In the genomic region with DNA sequence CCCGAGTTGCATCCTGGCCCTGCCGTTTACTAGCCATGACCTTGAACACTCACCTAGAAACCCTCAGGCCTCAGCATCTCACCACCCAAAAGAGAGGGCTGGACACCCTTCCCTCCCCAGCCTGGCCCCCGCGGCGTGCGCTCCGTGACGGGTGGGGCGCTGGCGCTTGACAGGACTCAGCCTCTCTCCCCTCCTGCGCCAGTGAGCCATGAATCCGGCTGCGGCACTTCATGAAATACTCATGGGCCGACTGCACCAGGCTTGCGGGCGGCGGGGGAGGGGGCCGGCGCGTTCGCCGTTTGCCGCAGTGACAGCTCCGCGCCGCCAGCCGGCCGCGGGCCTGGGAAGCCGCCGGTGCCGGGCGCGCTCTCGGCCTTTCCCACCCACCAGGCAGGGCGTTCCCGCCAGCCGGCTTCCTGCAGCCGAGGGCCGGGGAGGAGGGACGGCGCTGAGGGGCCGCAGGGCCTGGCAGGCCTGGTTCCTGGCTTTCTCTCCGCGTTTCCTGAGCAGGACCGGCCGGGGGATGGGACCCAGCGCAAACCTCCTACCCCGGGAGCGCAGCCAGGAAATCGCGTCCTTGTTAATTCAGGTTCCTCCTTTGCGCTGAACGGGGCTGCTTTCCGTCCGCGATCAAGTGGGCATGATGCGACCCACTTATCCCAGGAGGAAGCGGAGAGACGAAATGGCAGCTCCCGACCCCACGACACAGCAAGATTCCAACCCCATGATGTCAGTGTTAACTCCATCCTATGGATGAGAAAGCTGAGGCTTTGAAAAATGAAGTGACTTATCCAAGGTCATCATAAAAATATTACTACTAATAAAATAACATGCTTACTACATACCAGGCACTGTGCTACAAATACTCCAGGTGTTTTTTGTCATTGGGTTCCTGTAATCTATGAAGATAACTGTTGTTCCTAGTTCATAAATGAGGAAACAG, we compare ENCODE assay signal across 1 cellular context.
TF ChIP-seq lines count a peak whose summit lies in the region.

No MANE protein-coding gene starts in this region.

TF ChIP-seq in HepG2, 621 proteins besides CTCF, POLR2A, EP300 and RAD21 (continued from another document and continues in another):
- TF ChIP-seq ZNF616 (CRISPR knock-in tag; IDR thresholded peaks at IDR 0.05; ENCODE audit: low read depth), result no peak
- TF ChIP-seq, protein P1, sequence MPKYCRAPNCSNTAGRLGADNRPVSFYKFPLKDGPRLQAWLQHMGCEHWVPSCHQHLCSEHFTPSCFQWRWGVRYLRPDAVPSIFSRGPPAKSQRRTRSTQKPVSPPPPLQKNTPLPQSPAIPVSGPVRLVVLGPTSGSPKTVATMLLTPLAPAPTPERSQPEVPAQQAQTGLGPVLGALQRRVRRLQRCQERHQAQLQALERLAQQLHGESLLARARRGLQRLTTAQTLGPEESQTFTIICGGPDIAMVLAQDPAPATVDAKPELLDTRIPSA (CRISPR knock-in tag; IDR thresholded peaks at IDR 0.05; ENCODE audit: borderline replicate concordance), result no peak
- no peak for TF ChIP-seq ZNF570 (CRISPR knock-in tag; IDR thresholded peaks at IDR 0.05; ENCODE audit: borderline replicate concordance)
- TF ChIP-seq GTF3A (CRISPR knock-in tag; conservative IDR thresholded peaks at IDR 0.05), result no peak
- TF ChIP-seq, protein P2, sequence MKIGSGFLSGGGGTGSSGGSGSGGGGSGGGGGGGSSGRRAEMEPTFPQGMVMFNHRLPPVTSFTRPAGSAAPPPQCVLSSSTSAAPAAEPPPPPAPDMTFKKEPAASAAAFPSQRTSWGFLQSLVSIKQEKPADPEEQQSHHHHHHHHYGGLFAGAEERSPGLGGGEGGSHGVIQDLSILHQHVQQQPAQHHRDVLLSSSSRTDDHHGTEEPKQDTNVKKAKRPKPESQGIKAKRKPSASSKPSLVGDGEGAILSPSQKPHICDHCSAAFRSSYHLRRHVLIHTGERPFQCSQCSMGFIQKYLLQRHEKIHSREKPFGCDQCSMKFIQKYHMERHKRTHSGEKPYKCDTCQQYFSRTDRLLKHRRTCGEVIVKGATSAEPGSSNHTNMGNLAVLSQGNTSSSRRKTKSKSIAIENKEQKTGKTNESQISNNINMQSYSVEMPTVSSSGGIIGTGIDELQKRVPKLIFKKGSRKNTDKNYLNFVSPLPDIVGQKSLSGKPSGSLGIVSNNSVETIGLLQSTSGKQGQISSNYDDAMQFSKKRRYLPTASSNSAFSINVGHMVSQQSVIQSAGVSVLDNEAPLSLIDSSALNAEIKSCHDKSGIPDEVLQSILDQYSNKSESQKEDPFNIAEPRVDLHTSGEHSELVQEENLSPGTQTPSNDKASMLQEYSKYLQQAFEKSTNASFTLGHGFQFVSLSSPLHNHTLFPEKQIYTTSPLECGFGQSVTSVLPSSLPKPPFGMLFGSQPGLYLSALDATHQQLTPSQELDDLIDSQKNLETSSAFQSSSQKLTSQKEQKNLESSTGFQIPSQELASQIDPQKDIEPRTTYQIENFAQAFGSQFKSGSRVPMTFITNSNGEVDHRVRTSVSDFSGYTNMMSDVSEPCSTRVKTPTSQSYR (CRISPR knock-in tag; IDR thresholded peaks at IDR 0.05; ENCODE audit: borderline replicate concordance), result peak; percentile 43; the same call in 1 of the 2 replicates
- TF ChIP-seq SSRP1 (CRISPR knock-in tag; IDR thresholded peaks at IDR 0.05), result no peak
- TF ChIP-seq, protein P3, sequence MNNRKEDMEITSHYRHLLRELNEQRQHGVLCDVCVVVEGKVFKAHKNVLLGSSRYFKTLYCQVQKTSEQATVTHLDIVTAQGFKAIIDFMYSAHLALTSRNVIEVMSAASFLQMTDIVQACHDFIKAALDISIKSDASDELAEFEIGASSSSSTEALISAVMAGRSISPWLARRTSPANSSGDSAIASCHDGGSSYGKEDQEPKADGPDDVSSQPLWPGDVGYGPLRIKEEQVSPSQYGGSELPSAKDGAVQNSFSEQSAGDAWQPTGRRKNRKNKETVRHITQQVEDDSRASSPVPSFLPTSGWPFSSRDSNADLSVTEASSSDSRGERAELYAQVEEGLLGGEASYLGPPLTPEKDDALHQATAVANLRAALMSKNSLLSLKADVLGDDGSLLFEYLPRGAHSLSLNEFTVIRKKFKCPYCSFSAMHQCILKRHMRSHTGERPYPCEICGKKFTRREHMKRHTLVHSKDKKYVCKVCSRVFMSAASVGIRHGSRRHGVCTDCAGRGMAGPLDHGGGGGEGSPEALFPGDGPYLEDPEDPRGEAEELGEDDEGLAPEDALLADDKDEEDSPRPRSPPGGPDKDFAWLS (CRISPR knock-in tag; IDR thresholded peaks at IDR 0.05; ENCODE audit: borderline replicate concordance), result no peak
- no peak for TF ChIP-seq ZFP36 (IDR thresholded peaks at IDR 0.05; ENCODE audit: borderline replicate concordance, low read depth, low read length, partially characterized antibody)
- TF ChIP-seq KLF9 (CRISPR knock-in tag; IDR thresholded peaks at IDR 0.05; ENCODE audit: low read depth), result no peak
- TF ChIP-seq U2AF1 (optimal IDR thresholded peaks at IDR 0.05; ENCODE audit: low read depth, low read length), result no peak
- TF ChIP-seq HOXD1 (CRISPR knock-in tag; IDR thresholded peaks at IDR 0.05), result no peak
- 0 out of 2 replicates have a peak, but pooled peaks have one; percentile 23 for TF ChIP-seq ZNF607 (CRISPR knock-in tag; IDR thresholded peaks at IDR 0.05; ENCODE audit: borderline replicate concordance)
- TF ChIP-seq MXD4 (CRISPR knock-in tag; IDR thresholded peaks at IDR 0.05), result no peak
- TF ChIP-seq, protein P4, sequence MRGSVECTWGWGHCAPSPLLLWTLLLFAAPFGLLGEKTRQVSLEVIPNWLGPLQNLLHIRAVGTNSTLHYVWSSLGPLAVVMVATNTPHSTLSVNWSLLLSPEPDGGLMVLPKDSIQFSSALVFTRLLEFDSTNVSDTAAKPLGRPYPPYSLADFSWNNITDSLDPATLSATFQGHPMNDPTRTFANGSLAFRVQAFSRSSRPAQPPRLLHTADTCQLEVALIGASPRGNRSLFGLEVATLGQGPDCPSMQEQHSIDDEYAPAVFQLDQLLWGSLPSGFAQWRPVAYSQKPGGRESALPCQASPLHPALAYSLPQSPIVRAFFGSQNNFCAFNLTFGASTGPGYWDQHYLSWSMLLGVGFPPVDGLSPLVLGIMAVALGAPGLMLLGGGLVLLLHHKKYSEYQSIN (CRISPR knock-in tag; IDR thresholded peaks at IDR 0.05; ENCODE audit: borderline replicate concordance), result no peak
- TF ChIP-seq STAG1 (CRISPR knock-in tag; IDR thresholded peaks at IDR 0.05), result no peak; the same call in 1 of the 2 replicates
- TF ChIP-seq, protein P5, sequence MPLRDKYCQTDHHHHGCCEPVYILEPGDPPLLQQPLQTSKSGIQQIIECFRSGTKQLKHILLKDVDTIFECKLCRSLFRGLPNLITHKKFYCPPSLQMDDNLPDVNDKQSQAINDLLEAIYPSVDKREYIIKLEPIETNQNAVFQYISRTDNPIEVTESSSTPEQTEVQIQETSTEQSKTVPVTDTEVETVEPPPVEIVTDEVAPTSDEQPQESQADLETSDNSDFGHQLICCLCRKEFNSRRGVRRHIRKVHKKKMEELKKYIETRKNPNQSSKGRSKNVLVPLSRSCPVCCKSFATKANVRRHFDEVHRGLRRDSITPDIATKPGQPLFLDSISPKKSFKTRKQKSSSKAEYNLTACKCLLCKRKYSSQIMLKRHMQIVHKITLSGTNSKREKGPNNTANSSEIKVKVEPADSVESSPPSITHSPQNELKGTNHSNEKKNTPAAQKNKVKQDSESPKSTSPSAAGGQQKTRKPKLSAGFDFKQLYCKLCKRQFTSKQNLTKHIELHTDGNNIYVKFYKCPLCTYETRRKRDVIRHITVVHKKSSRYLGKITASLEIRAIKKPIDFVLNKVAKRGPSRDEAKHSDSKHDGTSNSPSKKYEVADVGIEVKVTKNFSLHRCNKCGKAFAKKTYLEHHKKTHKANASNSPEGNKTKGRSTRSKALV (CRISPR knock-in tag; IDR thresholded peaks at IDR 0.05), result peak; percentile 80; the same call in 1 of the 2 replicates
- TF ChIP-seq, protein P6, sequence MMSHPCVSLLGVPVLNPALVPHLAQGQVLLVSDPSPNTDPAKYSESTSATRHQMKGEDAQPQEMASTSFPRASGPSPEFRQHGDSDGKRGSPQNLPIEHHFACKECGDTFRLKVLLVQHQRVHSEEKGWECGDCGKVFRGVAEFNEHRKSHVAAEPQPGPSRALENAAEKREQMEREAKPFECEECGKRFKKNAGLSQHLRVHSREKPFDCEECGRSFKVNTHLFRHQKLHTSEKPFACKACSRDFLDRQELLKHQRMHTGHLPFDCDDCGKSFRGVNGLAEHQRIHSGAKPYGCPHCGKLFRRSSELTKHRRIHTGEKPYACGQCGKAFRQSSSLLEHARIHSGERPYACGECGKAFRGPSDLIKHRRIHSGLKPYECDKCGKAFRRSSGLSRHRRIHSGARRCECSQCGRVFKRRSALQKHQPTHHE (CRISPR knock-in tag; IDR thresholded peaks at IDR 0.05; ENCODE audit: borderline replicate concordance), result no peak
- TF ChIP-seq, protein P7, sequence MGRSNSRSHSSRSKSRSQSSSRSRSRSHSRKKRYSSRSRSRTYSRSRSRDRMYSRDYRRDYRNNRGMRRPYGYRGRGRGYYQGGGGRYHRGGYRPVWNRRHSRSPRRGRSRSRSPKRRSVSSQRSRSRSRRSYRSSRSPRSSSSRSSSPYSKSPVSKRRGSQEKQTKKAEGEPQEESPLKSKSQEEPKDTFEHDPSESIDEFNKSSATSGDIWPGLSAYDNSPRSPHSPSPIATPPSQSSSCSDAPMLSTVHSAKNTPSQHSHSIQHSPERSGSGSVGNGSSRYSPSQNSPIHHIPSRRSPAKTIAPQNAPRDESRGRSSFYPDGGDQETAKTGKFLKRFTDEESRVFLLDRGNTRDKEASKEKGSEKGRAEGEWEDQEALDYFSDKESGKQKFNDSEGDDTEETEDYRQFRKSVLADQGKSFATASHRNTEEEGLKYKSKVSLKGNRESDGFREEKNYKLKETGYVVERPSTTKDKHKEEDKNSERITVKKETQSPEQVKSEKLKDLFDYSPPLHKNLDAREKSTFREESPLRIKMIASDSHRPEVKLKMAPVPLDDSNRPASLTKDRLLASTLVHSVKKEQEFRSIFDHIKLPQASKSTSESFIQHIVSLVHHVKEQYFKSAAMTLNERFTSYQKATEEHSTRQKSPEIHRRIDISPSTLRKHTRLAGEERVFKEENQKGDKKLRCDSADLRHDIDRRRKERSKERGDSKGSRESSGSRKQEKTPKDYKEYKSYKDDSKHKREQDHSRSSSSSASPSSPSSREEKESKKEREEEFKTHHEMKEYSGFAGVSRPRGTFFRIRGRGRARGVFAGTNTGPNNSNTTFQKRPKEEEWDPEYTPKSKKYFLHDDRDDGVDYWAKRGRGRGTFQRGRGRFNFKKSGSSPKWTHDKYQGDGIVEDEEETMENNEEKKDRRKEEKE (IDR thresholded peaks at IDR 0.05), result no peak
- no peak for TF ChIP-seq ZKSCAN8 (CRISPR knock-in tag; IDR thresholded peaks at IDR 0.05; ENCODE audit: borderline replicate concordance)
- peak; percentile 30; the same call in 1 of the 2 replicates for TF ChIP-seq ZNF790 (CRISPR knock-in tag; IDR thresholded peaks at IDR 0.05; ENCODE audit: borderline replicate concordance)
- no peak for TF ChIP-seq TP53 (CRISPR knock-in tag; conservative IDR thresholded peaks at IDR 0.05)
- no peak for TF ChIP-seq ZNF253 (CRISPR knock-in tag; IDR thresholded peaks at IDR 0.05; ENCODE audit: borderline replicate concordance)
- TF ChIP-seq EEA1 (CRISPR knock-in tag; IDR thresholded peaks at IDR 0.05; ENCODE audit: borderline replicate concordance), result peak; percentile 69; the same call in 1 of the 2 replicates
- TF ChIP-seq CBFB (CRISPR knock-in tag; IDR thresholded peaks at IDR 0.05), result no peak
- no peak for TF ChIP-seq PHF21A (CRISPR knock-in tag; IDR thresholded peaks at IDR 0.05)
- TF ChIP-seq CREM (IDR thresholded peaks at IDR 0.05), result no peak
- TF ChIP-seq CREM (CRISPR knock-in tag; IDR thresholded peaks at IDR 0.05), result no peak
- no peak for TF ChIP-seq HNF4G (IDR thresholded peaks at IDR 0.05; ENCODE audit: borderline replicate concordance, low read depth, low read length)
- TF ChIP-seq HNF4G (CRISPR knock-in tag; IDR thresholded peaks at IDR 0.05; ENCODE audit: borderline replicate concordance, low read depth), result no peak
- no peak for TF ChIP-seq FOSL1 (CRISPR knock-in tag; IDR thresholded peaks at IDR 0.05; ENCODE audit: borderline replicate concordance)
- TF ChIP-seq KLF15 (CRISPR knock-in tag; IDR thresholded peaks at IDR 0.05; ENCODE audit: borderline replicate concordance), result no peak
- TF ChIP-seq, protein P8, sequence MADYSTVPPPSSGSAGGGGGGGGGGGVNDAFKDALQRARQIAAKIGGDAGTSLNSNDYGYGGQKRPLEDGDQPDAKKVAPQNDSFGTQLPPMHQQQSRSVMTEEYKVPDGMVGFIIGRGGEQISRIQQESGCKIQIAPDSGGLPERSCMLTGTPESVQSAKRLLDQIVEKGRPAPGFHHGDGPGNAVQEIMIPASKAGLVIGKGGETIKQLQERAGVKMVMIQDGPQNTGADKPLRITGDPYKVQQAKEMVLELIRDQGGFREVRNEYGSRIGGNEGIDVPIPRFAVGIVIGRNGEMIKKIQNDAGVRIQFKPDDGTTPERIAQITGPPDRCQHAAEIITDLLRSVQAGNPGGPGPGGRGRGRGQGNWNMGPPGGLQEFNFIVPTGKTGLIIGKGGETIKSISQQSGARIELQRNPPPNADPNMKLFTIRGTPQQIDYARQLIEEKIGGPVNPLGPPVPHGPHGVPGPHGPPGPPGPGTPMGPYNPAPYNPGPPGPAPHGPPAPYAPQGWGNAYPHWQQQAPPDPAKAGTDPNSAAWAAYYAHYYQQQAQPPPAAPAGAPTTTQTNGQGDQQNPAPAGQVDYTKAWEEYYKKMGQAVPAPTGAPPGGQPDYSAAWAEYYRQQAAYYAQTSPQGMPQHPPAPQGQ (CRISPR knock-in tag; IDR thresholded peaks at IDR 0.05; ENCODE audit: borderline replicate concordance), result no peak
- TF ChIP-seq, protein P9, sequence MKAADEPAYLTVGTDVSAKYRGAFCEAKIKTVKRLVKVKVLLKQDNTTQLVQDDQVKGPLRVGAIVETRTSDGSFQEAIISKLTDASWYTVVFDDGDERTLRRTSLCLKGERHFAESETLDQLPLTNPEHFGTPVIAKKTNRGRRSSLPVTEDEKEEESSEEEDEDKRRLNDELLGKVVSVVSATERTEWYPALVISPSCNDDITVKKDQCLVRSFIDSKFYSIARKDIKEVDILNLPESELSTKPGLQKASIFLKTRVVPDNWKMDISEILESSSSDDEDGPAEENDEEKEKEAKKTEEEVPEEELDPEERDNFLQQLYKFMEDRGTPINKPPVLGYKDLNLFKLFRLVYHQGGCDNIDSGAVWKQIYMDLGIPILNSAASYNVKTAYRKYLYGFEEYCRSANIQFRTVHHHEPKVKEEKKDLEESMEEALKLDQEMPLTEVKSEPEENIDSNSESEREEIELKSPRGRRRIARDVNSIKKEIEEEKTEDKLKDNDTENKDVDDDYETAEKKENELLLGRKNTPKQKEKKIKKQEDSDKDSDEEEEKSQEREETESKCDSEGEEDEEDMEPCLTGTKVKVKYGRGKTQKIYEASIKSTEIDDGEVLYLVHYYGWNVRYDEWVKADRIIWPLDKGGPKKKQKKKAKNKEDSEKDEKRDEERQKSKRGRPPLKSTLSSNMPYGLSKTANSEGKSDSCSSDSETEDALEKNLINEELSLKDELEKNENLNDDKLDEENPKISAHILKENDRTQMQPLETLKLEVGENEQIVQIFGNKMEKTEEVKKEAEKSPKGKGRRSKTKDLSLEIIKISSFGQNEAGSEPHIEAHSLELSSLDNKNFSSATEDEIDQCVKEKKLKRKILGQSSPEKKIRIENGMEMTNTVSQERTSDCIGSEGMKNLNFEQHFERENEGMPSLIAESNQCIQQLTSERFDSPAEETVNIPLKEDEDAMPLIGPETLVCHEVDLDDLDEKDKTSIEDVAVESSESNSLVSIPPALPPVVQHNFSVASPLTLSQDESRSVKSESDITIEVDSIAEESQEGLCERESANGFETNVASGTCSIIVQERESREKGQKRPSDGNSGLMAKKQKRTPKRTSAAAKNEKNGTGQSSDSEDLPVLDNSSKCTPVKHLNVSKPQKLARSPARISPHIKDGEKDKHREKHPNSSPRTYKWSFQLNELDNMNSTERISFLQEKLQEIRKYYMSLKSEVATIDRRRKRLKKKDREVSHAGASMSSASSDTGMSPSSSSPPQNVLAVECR (CRISPR knock-in tag; IDR thresholded peaks at IDR 0.05; ENCODE audit: borderline replicate concordance), result peak; percentile 77
